ENCODE assay signal across 15 cellular contexts in the genomic region with DNA sequence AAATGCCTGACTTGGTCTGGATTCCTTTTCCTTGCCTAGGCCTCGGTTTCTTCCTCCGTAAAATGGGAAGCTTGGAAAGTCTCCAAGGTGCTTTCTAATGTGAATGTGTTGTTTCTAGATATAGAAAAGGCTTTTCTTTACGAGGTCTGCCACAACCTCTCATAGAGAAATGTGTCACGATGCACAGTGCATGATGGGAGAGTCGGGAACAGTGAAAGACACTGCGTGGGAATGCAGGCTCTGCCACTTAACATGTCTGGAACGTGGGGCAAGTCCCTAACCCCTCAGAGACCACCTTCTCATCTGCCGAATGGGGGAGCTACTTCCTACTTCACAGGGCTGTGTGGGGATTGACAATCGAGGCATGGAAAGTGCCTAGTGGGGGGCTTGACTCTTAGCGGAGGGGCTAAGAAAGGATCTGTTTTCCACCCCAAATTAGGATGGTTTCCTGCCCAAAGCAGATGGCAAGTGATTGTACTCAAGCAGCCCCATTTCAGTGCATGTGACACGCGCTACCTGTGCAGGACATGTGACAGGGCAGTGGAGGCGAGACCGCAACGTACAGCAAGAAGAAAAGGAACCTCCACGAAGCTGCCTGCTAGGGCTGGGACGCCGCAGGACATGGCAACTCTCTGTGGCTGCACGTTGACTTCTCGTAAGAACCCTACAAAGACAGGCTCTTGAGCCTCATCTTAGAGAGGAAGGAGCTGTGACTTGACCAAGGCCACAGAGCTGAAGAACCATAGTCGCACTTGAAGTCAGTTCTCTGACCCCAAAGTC.
"Had no signal": no experiment of that assay in that cellular context is flagged by ENCODE, and none has a peak within 500 bp of the region (broad histone marks: within the 10 kb centered on the region; RNA-seq: fewer than 3 reads in every experiment).

No MANE protein-coding gene starts in this region.

- H3K4me3 Mint-ChIP-seq: memory B cell, mesothelial cell of epicardium, natural killer cell, type B pancreatic cell had no signal

- H3K36me3 Mint-ChIP-seq: mesothelial cell of epicardium, natural killer cell had no signal

- H3K27me3 Mint-ChIP-seq: memory B cell, type B pancreatic cell had no signal

- DNase-seq: cortex of kidney; effector memory CD4-positive, alpha-beta T cell; heart left ventricle; hypothalamus; lower lobe of right lung; natural killer cell; stimulated activated CD4-positive, alpha-beta T cell treated with anti-CD3 and anti-CD28 coated beads, Interleukin-2, amount 100 ng/mL, for 48 hours; stimulated activated naive CD4-positive, alpha-beta T cell treated with Interleukin-2 at 50 U/mL for 16 hours; thyroid gland had no signal

- H3K36me3 ChIP-seq: heart left ventricle, lower lobe of right lung, right atrium auricular region, suprapubic skin, thyroid gland had no signal

- H3K4me1 Mint-ChIP-seq: natural killer cell had no signal

- ATAC-seq: esophagus mucosa, natural killer cell had no signal

- H3K4me3 ChIP-seq: heart left ventricle, lower lobe of right lung, right atrium auricular region, suprapubic skin, thyroid gland had no signal

- H3K27ac Mint-ChIP-seq: mesothelial cell of epicardium, natural killer cell, type B pancreatic cell had no signal

- H3K27me3 ChIP-seq: heart left ventricle, right atrium auricular region, suprapubic skin, thyroid gland had no signal

- H3K9me3 Mint-ChIP-seq: memory B cell, mesothelial cell of epicardium, natural killer cell, type B pancreatic cell had no signal

- H3K27ac ChIP-seq: heart left ventricle, lower lobe of right lung, right atrium auricular region, suprapubic skin, thyroid gland had no signal

- H3K4me1 ChIP-seq: lower lobe of right lung, suprapubic skin, thyroid gland had no signal

- H3K9me3 ChIP-seq: heart left ventricle, lower lobe of right lung, right atrium auricular region, suprapubic skin, thyroid gland had no signal
